22 cellular contexts compared by ENCODE assay signal in the genomic region with DNA sequence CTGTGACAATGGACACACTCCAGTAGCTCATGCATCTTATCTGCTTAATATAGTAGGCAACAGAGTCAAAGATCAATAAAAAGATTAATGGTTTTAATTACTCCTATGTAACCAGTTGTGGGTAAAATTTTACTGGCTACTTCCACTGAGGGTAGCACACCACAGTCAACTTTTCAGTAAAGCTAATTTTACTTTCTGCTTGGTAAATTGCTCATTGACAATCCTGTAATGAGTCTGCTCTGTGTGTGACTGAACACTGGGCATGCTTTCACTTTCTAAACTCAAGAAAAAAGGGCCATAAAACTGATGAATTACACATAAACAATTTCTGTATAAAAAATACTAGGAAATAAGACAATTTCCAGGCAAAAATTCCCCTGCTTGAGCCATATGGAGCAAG.
"Had no signal": no experiment of that assay in that cellular context is flagged by ENCODE, and none has a peak within 500 bp of the region (broad histone marks: within the 10 kb centered on the region; RNA-seq: fewer than 3 reads in every experiment).

No MANE protein-coding gene starts in this region.

- H3K4me2 ChIP-seq: KMS-11, PC-9 had no signal

- ATAC-seq: K562, Right ventricle myocardium inferior, SK-N-SH treated with all-trans-retinoic acid at 6 μM for 48 hours had no signal

- H3K36me3 Mint-ChIP-seq: IgD-negative memory B cell had no signal

- H3K27ac ChIP-seq: KMS-11, PC-9, Peyer's patch, SJCRH30 had no signal

- H3K27me3 ChIP-seq: Peyer's patch, SJCRH30 had no signal

- H3K4me1 ChIP-seq: Peyer's patch, SJCRH30 had no signal

- FAIRE-seq: K562 had no signal

- H3K4me1 Mint-ChIP-seq: IgD-negative memory B cell had no signal

- H2AFZ ChIP-seq: PC-9 had no signal

- H3K4me3 Mint-ChIP-seq: IgD-negative memory B cell had no signal

- H3K27me3 Mint-ChIP-seq: IgD-negative memory B cell had no signal

- H3K9me3 ChIP-seq: Peyer's patch, SJCRH30 had no signal

- H3K27ac Mint-ChIP-seq: IgD-negative memory B cell had no signal

- H3K9ac ChIP-seq: KMS-11 had no signal

- H3K4me3 ChIP-seq: K562, PC-9, Peyer's patch, SJCRH30 had no signal

- DNase-seq: Kasumi-1, MM.1S, NCI-H1092 treated with DMSO at 0.1 percent for 48 hours, NCI-H1436, NCI-H1694 treated with DMSO at 0.1 percent for 48 hours, NCI-H1930, NCI-H2081, NCI-H2171, NCI-H226, NCI-H446, NCI-H510A, NCI-H774, PC-9, Peyer's patch, SHP77 treated with DMSO at 0.1 percent for 48 hours, SJCRH30, T-helper 1 cell had no signal

- H3K36me3 ChIP-seq: Peyer's patch, SJCRH30 had no signal
